ENCODE assay signal across 1 cellular context in the genomic region with DNA sequence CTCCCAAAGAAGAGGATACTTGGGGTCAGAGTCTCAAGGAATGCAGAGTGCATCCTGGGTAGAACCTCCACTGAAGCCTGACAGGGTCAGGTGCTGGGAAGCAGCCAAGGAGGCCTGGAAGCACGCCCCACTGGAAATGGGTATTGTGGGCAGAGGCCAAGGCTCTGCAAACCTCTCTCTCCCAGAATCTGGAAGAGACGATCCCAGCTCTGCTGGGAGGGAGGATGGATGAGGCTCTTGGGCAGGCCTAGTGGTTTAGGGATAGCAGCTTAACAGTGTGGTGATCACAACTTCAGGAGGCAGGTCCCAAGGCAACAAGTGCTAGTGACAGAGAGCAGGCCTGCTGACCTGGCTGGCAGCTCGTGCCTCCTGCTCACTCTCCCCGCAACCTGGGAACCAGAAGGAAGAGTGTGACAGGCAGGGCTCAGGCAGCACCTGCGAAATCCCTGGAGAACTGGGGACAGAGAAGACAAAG.
TF ChIP-seq lines count a peak whose summit lies in the region.

No MANE protein-coding gene starts in this region.

TF ChIP-seq in IMR-90, 13 proteins besides CTCF, POLR2A, EP300 and RAD21 (continued from another document):
- TF ChIP-seq, protein P1, sequence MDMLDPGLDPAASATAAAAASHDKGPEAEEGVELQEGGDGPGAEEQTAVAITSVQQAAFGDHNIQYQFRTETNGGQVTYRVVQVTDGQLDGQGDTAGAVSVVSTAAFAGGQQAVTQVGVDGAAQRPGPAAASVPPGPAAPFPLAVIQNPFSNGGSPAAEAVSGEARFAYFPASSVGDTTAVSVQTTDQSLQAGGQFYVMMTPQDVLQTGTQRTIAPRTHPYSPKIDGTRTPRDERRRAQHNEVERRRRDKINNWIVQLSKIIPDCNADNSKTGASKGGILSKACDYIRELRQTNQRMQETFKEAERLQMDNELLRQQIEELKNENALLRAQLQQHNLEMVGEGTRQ (IDR thresholded peaks at IDR 0.05; ENCODE audit: low read depth, low read length): no peak
- no peak for TF ChIP-seq FOS (IDR thresholded peaks at IDR 0.05; ENCODE audit: low read depth, low read length)
- TF ChIP-seq, protein P2, sequence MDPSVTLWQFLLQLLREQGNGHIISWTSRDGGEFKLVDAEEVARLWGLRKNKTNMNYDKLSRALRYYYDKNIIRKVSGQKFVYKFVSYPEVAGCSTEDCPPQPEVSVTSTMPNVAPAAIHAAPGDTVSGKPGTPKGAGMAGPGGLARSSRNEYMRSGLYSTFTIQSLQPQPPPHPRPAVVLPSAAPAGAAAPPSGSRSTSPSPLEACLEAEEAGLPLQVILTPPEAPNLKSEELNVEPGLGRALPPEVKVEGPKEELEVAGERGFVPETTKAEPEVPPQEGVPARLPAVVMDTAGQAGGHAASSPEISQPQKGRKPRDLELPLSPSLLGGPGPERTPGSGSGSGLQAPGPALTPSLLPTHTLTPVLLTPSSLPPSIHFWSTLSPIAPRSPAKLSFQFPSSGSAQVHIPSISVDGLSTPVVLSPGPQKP (IDR thresholded peaks at IDR 0.05; ENCODE audit: borderline replicate concordance, low read depth, low read length): no peak
- TF ChIP-seq CHD1 (IDR thresholded peaks at IDR 0.05; ENCODE audit: low read depth, low read length): no peak
- no peak for TF ChIP-seq RFX5 (IDR thresholded peaks at IDR 0.05; ENCODE audit: low read depth, low read length)
- TF ChIP-seq BHLHE40 (IDR thresholded peaks at IDR 0.05; ENCODE audit: low read depth, low read length): no peak
- no peak for TF ChIP-seq CEBPB (IDR thresholded peaks at IDR 0.05; ENCODE audit: low read depth, low read length)
TF ChIP-seq in IMR-90: peak in this region for 0.
